In the genomic region with DNA sequence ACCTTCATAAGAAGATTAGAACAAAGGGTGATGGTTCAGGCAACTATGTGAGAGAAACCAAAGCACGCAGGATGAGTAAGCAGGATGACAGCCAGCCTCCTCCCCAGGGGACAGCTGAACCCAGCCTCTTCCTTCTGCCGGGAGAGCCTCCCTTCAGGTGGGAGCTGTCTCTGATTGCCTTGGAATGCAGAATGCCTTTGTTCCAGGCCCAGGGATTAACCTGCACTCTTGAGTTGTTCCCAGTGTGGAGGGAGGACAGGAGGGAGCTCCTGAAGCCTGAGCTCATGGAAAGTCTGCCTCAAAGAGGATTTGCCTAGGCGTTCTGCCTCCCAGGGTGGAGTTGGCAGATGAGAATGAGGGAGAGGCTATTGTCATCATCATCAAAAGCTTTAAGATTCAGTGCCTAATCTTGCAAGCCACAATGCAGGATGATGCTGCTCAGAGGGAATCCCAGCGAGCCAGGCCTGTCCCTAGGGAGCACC, we compare ENCODE assay signal across 1 cellular context.
TF ChIP-seq lines count a peak whose summit lies in the region.

No MANE protein-coding gene starts in this region.

TF ChIP-seq in A549, 52 proteins besides CTCF, POLR2A, EP300 and RAD21 (continued from another document):
- TF ChIP-seq, protein P1, sequence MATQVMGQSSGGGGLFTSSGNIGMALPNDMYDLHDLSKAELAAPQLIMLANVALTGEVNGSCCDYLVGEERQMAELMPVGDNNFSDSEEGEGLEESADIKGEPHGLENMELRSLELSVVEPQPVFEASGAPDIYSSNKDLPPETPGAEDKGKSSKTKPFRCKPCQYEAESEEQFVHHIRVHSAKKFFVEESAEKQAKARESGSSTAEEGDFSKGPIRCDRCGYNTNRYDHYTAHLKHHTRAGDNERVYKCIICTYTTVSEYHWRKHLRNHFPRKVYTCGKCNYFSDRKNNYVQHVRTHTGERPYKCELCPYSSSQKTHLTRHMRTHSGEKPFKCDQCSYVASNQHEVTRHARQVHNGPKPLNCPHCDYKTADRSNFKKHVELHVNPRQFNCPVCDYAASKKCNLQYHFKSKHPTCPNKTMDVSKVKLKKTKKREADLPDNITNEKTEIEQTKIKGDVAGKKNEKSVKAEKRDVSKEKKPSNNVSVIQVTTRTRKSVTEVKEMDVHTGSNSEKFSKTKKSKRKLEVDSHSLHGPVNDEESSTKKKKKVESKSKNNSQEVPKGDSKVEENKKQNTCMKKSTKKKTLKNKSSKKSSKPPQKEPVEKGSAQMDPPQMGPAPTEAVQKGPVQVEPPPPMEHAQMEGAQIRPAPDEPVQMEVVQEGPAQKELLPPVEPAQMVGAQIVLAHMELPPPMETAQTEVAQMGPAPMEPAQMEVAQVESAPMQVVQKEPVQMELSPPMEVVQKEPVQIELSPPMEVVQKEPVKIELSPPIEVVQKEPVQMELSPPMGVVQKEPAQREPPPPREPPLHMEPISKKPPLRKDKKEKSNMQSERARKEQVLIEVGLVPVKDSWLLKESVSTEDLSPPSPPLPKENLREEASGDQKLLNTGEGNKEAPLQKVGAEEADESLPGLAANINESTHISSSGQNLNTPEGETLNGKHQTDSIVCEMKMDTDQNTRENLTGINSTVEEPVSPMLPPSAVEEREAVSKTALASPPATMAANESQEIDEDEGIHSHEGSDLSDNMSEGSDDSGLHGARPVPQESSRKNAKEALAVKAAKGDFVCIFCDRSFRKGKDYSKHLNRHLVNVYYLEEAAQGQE (IDR thresholded peaks at IDR 0.05), result no peak
- TF ChIP-seq JUNB (IDR thresholded peaks at IDR 0.05) (0 out of 2 replicates have a peak, but pooled peaks have one; percentile 20), ZC3H11A (IDR thresholded peaks at IDR 0.05) (no peak), SREBF2 (IDR thresholded peaks at IDR 0.05) (no peak), POLR2AphosphoS2 (conservative IDR thresholded peaks at IDR 0.05; ENCODE audit: low read length) (no peak), ZFP36 (IDR thresholded peaks at IDR 0.05; ENCODE audit: borderline replicate concordance, partially characterized antibody) (no peak), FOSL2 (IDR thresholded peaks at IDR 0.05) (no peak), FOSL2 (CRISPR knock-in tag; IDR thresholded peaks at IDR 0.05) (peak; percentile 43; the same call in 1 of the 2 replicates), KDM5A (IDR thresholded peaks at IDR 0.05) (no peak), MAFK (IDR thresholded peaks at IDR 0.05; ENCODE audit: partially characterized antibody) (no peak), HEYL (CRISPR knock-in tag; IDR thresholded peaks at IDR 0.05) (no peak)
- TF ChIP-seq, protein P2, sequence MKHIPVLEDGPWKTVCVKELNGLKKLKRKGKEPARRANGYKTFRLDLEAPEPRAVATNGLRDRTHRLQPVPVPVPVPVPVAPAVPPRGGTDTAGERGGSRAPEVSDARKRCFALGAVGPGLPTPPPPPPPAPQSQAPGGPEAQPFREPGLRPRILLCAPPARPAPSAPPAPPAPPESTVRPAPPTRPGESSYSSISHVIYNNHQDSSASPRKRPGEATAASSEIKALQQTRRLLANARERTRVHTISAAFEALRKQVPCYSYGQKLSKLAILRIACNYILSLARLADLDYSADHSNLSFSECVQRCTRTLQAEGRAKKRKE (CRISPR knock-in tag; IDR thresholded peaks at IDR 0.05; ENCODE audit: low read depth), result no peak
- TF ChIP-seq, protein P3, sequence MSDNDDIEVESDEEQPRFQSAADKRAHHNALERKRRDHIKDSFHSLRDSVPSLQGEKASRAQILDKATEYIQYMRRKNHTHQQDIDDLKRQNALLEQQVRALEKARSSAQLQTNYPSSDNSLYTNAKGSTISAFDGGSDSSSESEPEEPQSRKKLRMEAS (IDR thresholded peaks at IDR 0.05), result peak; percentile 24; the same call in 1 of the 2 replicates
TF ChIP-seq in A549: peak in this region for 3.
